ENCODE assay signal across 11 cellular contexts in the genomic region with DNA sequence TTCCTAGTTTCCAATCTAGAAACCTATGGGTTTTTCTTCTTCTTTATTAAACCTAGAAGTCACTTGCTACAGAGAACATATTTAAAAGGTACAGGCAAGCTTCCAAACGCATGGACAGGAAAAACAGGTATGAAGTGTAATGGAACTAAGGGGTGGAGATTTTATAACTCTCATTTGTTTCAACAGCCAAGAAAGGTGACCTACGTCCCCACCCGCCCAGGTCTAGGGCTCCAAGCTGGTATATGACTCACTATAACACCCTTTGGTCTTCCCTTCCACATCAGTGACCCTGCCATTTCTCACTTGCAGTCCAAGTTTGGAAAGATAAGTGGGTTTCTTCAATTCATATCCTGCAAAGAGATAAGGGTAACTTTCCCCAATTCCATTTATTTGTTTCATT. TPM values are rescaled to one million over a fixed set of nuclear protein-coding genes. Genes with fewer than 3 reads are reported as not detected.
A peak's percentile ranks its signal among the peaks of the same experiment; 100 is the strongest.
DNase-seq lines count a peak whose midpoint lies in the region; ATAC-seq and TF ChIP-seq lines count a peak whose summit lies in the region.
"Had no signal": no experiment of that assay in that cellular context is flagged by ENCODE, and none has a peak within 500 bp of the region (broad histone marks: within the 10 kb centered on the region; RNA-seq: fewer than 3 reads in every experiment).

No MANE protein-coding gene starts in this region.

- H3K27me3 ChIP-seq in DND-41 (ENCODE audit: insufficient read depth, low read length, poor library complexity): peaks cover 3% of the 10 kb centered on the region
- H3K27me3 ChIP-seq in Loucy (ENCODE audit: insufficient read depth, low read length, poor library complexity, severe bottlenecking): no peaks in the 10 kb centered on the region
- H3K27me3 ChIP-seq in neural progenitor cell: peaks cover 9% of the 10 kb centered on the region
- H3K27me3 ChIP-seq in HAP-1 (ENCODE audit: low read depth): no peaks in the 10 kb centered on the region
- H3K27me3 ChIP-seq: ascending aorta had no signal

- peaks cover 35% of the 10 kb centered on the region for H3K27me3 Mint-ChIP-seq in central memory CD8-positive, alpha-beta T cell
- H3K27me3 Mint-ChIP-seq in neural progenitor cell (ENCODE audit: insufficient read depth, low read depth): peaks cover 7% of the 10 kb centered on the region

- H3K79me2 ChIP-seq in DND-41 (ENCODE audit: insufficient read depth, low read length) (no peaks in the 10 kb centered on the region), Loucy (ENCODE audit: insufficient read depth, low read length) (no peaks in the 10 kb centered on the region), neural progenitor cell (ENCODE audit: low read depth) (no peaks in the 10 kb centered on the region)

- H3K4me1 ChIP-seq in DND-41 (ENCODE audit: insufficient read depth, low read length) (no peaks in the 10 kb centered on the region), Loucy (ENCODE audit: insufficient read depth, low read length, poor library complexity, severe bottlenecking) (peaks cover 35% of the 10 kb centered on the region), neural progenitor cell (peaks cover 10% of the 10 kb centered on the region), HAP-1 (peaks cover 15% of the 10 kb centered on the region)
- H3K4me1 ChIP-seq: ascending aorta had no signal

- H3K4me3 Mint-ChIP-seq in central memory CD8-positive, alpha-beta T cell: peak overlapping the region; percentile 73
- H3K4me3 Mint-ChIP-seq in neural progenitor cell: no peak overlapping the region

- H3K9ac ChIP-seq in DND-41 (ENCODE audit: low read depth, low read length) (no peak overlapping the region), Loucy (ENCODE audit: low read depth, low read length, poor library complexity, severe bottlenecking) (peak overlapping the region; percentile 37), neural progenitor cell (no peak overlapping the region)
- H3K9ac ChIP-seq: SK-N-SH had no signal

- H3K27ac Mint-ChIP-seq in central memory CD8-positive, alpha-beta T cell (ENCODE audit: low read depth): no peak overlapping the region
- H3K27ac Mint-ChIP-seq in neural progenitor cell: no peak overlapping the region
- H3K27ac Mint-ChIP-seq: activated CD8-positive, alpha-beta T cell treated with anti-CD3 and anti-CD28 coated beads, Interleukin-2, amount 10 ng/mL, durations not matched to agents 7 days and 5 days had no signal

- ATAC-seq in DND-41 (ENCODE audit: insufficient read depth, low read depth) (no peak), GM19463 (IDR thresholded peaks at IDR 0.05; ENCODE audit: unreplicated experiment) (no peak), HG03097 (IDR thresholded peaks at IDR 0.05; ENCODE audit: low FRiP score, unreplicated experiment) (no peak)
- ATAC-seq in central memory CD8-positive, alpha-beta T cell (replicated peaks; ENCODE audit: extremely low read depth, poor library complexity, severe bottlenecking): no peak

- H3K36me3 ChIP-seq in DND-41 (ENCODE audit: insufficient read depth, low read length) (no peaks in the 10 kb centered on the region), Loucy (ENCODE audit: insufficient read depth, low read length) (no peaks in the 10 kb centered on the region), neural progenitor cell (no peaks in the 10 kb centered on the region), HAP-1 (replicated peaks) (no peaks in the 10 kb centered on the region)
- H3K36me3 ChIP-seq: ascending aorta had no signal

- in situ Hi-C loops in HAP-1 (cut with MboI; ENCODE audit: low sequenced_read_pairs): loop anchor here (10.0 kb wide), 1 partner anchor 204 kb away; no protein-coding TSS in a partner anchor

- no peak for TF ChIP-seq CTCF in DND-41 (IDR thresholded peaks at IDR 0.05; ENCODE audit: borderline replicate concordance, extremely low read depth, low read length, poor library complexity, severe bottlenecking)
- TF ChIP-seq CTCF in Loucy (conservative IDR thresholded peaks at IDR 0.05; ENCODE audit: low read length): no peak
- no peak for TF ChIP-seq CTCF in neural progenitor cell (IDR thresholded peaks at IDR 0.05)

- H3K4me3 ChIP-seq in DND-41 (ENCODE audit: low read depth in 1 of 2, low read length in 2 of 2) (no peak overlapping the region), Loucy (ENCODE audit: low read length, poor library complexity, severe bottlenecking) (peak overlapping the region; percentile 43), neural progenitor cell (no peak overlapping the region), HAP-1 (no peak overlapping the region)

- H2AFZ ChIP-seq in DND-41 (ENCODE audit: low read depth, low read length): no peak overlapping the region
- H2AFZ ChIP-seq in Loucy (ENCODE audit: low read length): peak overlapping the region; percentile 61
- peak overlapping the region; percentile 26 for H2AFZ ChIP-seq in neural progenitor cell (replicated peaks)

- peaks cover 3% of the 10 kb centered on the region for H3K36me3 Mint-ChIP-seq in central memory CD8-positive, alpha-beta T cell (ENCODE audit: insufficient read depth)
- H3K36me3 Mint-ChIP-seq in neural progenitor cell: no peaks in the 10 kb centered on the region

- H3K4me2 ChIP-seq in DND-41 (ENCODE audit: insufficient read depth, low read length) (peak overlapping the region; percentile 41; the same call in 1 of the 2 replicates), Loucy (ENCODE audit: low read depth, low read length, poor library complexity, severe bottlenecking) (peak overlapping the region; percentile 52), neural progenitor cell (no peak overlapping the region)

- H3K9me2 ChIP-seq in Loucy (replicated peaks; ENCODE audit: low read depth, low read length): no peaks in the 10 kb centered on the region
- H3K9me2 ChIP-seq: SK-N-SH had no signal

- H3K9me3 Mint-ChIP-seq in central memory CD8-positive, alpha-beta T cell: no peaks in the 10 kb centered on the region
- no peaks in the 10 kb centered on the region for H3K9me3 Mint-ChIP-seq in neural progenitor cell

- H3K27ac ChIP-seq in DND-41 (ENCODE audit: low read length): no peak overlapping the region
- no peak overlapping the region for H3K27ac ChIP-seq in neural progenitor cell
- no peak overlapping the region for H3K27ac ChIP-seq in substantia nigra (ENCODE audit: low read depth, low read length, poor library complexity, severe bottlenecking)
- H3K27ac ChIP-seq: ascending aorta had no signal

- DNase-seq in DND-41 (no peak), neural progenitor cell (ENCODE audit: low spot score) (no peak), substantia nigra (lab: John Stamatoyannopoulos, UW) (no peak), HAP-1 (ENCODE audit: low spot score in 2 of 2) (no peak)
- no peak for DNase-seq in central memory CD8-positive, alpha-beta T cell (ENCODE audit: low spot score in 2 of 2)

- no peaks in the 10 kb centered on the region for H3K9me3 ChIP-seq in DND-41 (ENCODE audit: insufficient read depth, low read length, severe bottlenecking)
- H3K9me3 ChIP-seq in Loucy (ENCODE audit: insufficient read depth, low read depth, low read length): no peaks in the 10 kb centered on the region
- H3K9me3 ChIP-seq in neural progenitor cell (ENCODE audit: low read depth): no peaks in the 10 kb centered on the region
- H3K9me3 ChIP-seq in HAP-1: no peaks in the 10 kb centered on the region
- H3K9me3 ChIP-seq: ascending aorta, SK-N-SH had no signal

- H3F3A ChIP-seq in Loucy (ENCODE audit: low read depth): peaks cover 4% of the 10 kb centered on the region; the same call in 1 of the 2 replicates
- H3F3A ChIP-seq in neural progenitor cell (ENCODE audit: low read depth): no peaks in the 10 kb centered on the region

- H4K20me1 ChIP-seq in DND-41 (ENCODE audit: insufficient read depth, low read length) (no peaks in the 10 kb centered on the region), Loucy (ENCODE audit: insufficient read depth, low read length, poor library complexity, severe bottlenecking) (no peaks in the 10 kb centered on the region), neural progenitor cell (ENCODE audit: low read depth) (no peaks in the 10 kb centered on the region)

- peaks cover 11% of the 10 kb centered on the region for H3K4me1 Mint-ChIP-seq in central memory CD8-positive, alpha-beta T cell
- H3K4me1 Mint-ChIP-seq in neural progenitor cell: peaks cover 7% of the 10 kb centered on the region

RNA-seq across cellular contexts. Expression of a gene that starts 6.0 kb away (rescaled TPM):
- 0.03 TPM in 1 of 2 replicates, not detected in the other for total RNA-seq in neural progenitor cell (ENCODE audit: low replicate concordance)
- total RNA-seq: activated CD8-positive, alpha-beta T cell treated with anti-CD3 and anti-CD28 coated beads, Interleukin-2, amount 10 ng/mL, durations not matched to agents 7 days and 5 days had no signal

RNA-seq across cellular contexts. Expression of a gene that starts 27.7 kb away (rescaled TPM):
- total RNA-seq in neural progenitor cell (ENCODE audit: low replicate concordance): 46.5 and 48.4 TPM in 2 replicates

RNA-seq across cellular contexts. Expression of a gene that starts 59.6 kb away (rescaled TPM):
- total RNA-seq in neural progenitor cell (ENCODE audit: low replicate concordance): 10.6 and 11.8 TPM in 2 replicates
